ENCODE assay signal across 7 cellular contexts in genomic region chr4:39353478-39354177, GRCh38. TPM values are rescaled to one million over a fixed set of nuclear protein-coding genes. Genes with fewer than 3 reads are reported as not detected.
DNase-seq lines count a peak whose midpoint lies in the region; ATAC-seq, FAIRE-seq and TF ChIP-seq lines count a peak whose summit lies in the region.

No MANE protein-coding gene starts in this region.

- H3K27me3 Mint-ChIP-seq in astrocyte (ENCODE audit: low read depth, unreplicated experiment): no peaks in the 10 kb centered on the region
- no peaks in the 10 kb centered on the region for H3K27me3 Mint-ChIP-seq in stimulated activated naive CD8-positive, alpha-beta T cell treated with anti-CD3 and anti-CD28 coated beads, Interleukin-15, amount 100 ng/mL, for 72 hours

- H3K27ac ChIP-seq in astrocyte (ENCODE audit: low read depth, low read length): peak overlapping the region; percentile 53

- no peaks in the 10 kb centered on the region for H3K9me3 ChIP-seq in astrocyte (ENCODE audit: insufficient read depth, low read depth, low read length)

- H3K9ac ChIP-seq in astrocyte (ENCODE audit: low read length): peak overlapping the region; percentile 62

- H3K4me3 Mint-ChIP-seq in astrocyte (ENCODE audit: unreplicated experiment): peak overlapping the region; percentile 45
- H3K4me3 Mint-ChIP-seq in stimulated activated naive CD8-positive, alpha-beta T cell treated with anti-CD3 and anti-CD28 coated beads, Interleukin-15, amount 100 ng/mL, for 72 hours: peak overlapping the region; percentile 66 to 68

- peaks cover 17% of the 10 kb centered on the region for H3K36me3 Mint-ChIP-seq in astrocyte (ENCODE audit: low read depth, unreplicated experiment)

- no peaks in the 10 kb centered on the region for H3K27me3 ChIP-seq in astrocyte (ENCODE audit: insufficient read depth, low read length)

- H3K79me2 ChIP-seq in astrocyte (ENCODE audit: insufficient read depth, low read length): peaks cover 85% of the 10 kb centered on the region

- peaks cover 8% of the 10 kb centered on the region for H3K36me3 ChIP-seq in astrocyte (ENCODE audit: insufficient read depth, low read length)

- H3K9me3 Mint-ChIP-seq in astrocyte (ENCODE audit: unreplicated experiment): peaks cover 2% of the 10 kb centered on the region
- H3K9me3 Mint-ChIP-seq in stimulated activated naive CD8-positive, alpha-beta T cell treated with anti-CD3 and anti-CD28 coated beads, Interleukin-15, amount 100 ng/mL, for 72 hours: peaks cover 0 to 7% of the 10 kb centered on the region in 2 donors

- TF ChIP-seq POLR2A in NB4 (IDR thresholded peaks at IDR 0.05; ENCODE audit: extremely low read depth, insufficient read length): no peak

- H3K4me1 ChIP-seq in astrocyte (ENCODE audit: insufficient read depth, low read length): peaks cover 6% of the 10 kb centered on the region

- H2AFZ ChIP-seq in astrocyte (ENCODE audit: low read depth, low read length): peak overlapping the region; percentile 20

- TF ChIP-seq CTCF in HFF-Myc (IDR thresholded peaks at IDR 0.05; ENCODE audit: low read depth, low read length, missing control alignments) (no peak), NB4 (IDR thresholded peaks at IDR 0.05; ENCODE audit: low read depth, low read length) (no peak), astrocyte (IDR thresholded peaks at IDR 0.05; ENCODE audit: insufficient read depth, low read depth, low read length) (no peak)

- H3K4me3 ChIP-seq in HFF-Myc (replicated peaks; ENCODE audit: low read depth, low read length): peak overlapping the region; percentile 30; the same call in 1 of the 2 replicates
- peak overlapping the region; percentile 27 for H3K4me3 ChIP-seq in NB4 (ENCODE audit: low read depth, low read length)
- peak overlapping the region; percentile 31 for H3K4me3 ChIP-seq in astrocyte (ENCODE audit: insufficient read depth, low read depth, low read length)

- FAIRE-seq in astrocyte (lab: Jason Lieb, UNC): peak; percentile 66
- FAIRE-seq in islet of Langerhans (lab: Jason Lieb, UNC): peak; percentile 96

- H3K27ac Mint-ChIP-seq in astrocyte (ENCODE audit: unreplicated experiment): peak overlapping the region; percentile 54
- peak overlapping the region; percentile 99 to 100 for H3K27ac Mint-ChIP-seq in stimulated activated naive CD8-positive, alpha-beta T cell treated with anti-CD3 and anti-CD28 coated beads, Interleukin-15, amount 100 ng/mL, for 72 hours

- intact Hi-C loops in head of caudate nucleus (cut with DNase I): loop anchor here (10.0 kb wide), 1 partner anchor 281 kb away; the partner anchor contains the start of gene SMIM14

- ATAC-seq in GM18511 (IDR thresholded peaks at IDR 0.05; ENCODE audit: unreplicated experiment): peak; percentile 87
- ATAC-seq in stimulated activated naive CD8-positive, alpha-beta T cell treated with anti-CD3 and anti-CD28 coated beads, Interleukin-15, amount 100 ng/mL, for 72 hours: peak; percentile 94

- H4K20me1 ChIP-seq in astrocyte (ENCODE audit: insufficient read depth, low read length): peaks cover 12% of the 10 kb centered on the region

- DNase-seq in HFF-Myc (ENCODE audit: extremely low read depth, low read depth) (peak; percentile 29), NB4 (ENCODE audit: low read depth) (peak; percentile 90), astrocyte (ENCODE audit: low read depth) (peak; percentile 41), head of caudate nucleus (no peak)
- DNase-seq in stimulated activated naive CD8-positive, alpha-beta T cell treated with anti-CD3 and anti-CD28 coated beads, Interleukin-15, amount 100 ng/mL, for 72 hours: peak; percentile 42 to 48

- H3K4me2 ChIP-seq in astrocyte (ENCODE audit: low read length): peak overlapping the region; percentile 76

- H3K4me1 Mint-ChIP-seq in astrocyte (ENCODE audit: low read depth, unreplicated experiment): peaks cover 16% of the 10 kb centered on the region
- peaks cover 79% of the 10 kb centered on the region for H3K4me1 Mint-ChIP-seq in stimulated activated naive CD8-positive, alpha-beta T cell treated with anti-CD3 and anti-CD28 coated beads, Interleukin-15, amount 100 ng/mL, for 72 hours

RNA-seq across cellular contexts. Expression of gene RFC1, which starts 12.5 kb away (rescaled TPM):
- 32.7 and 40.2 TPM in 2 replicates for total RNA-seq in astrocyte

RNA-seq across cellular contexts. Expression of gene KLB, which starts 53.1 kb away (rescaled TPM):
- total RNA-seq in astrocyte: not detected in 2 replicates

Comparison
In these comparisons a context has a peak if more than half of its experiments do, and no peak if none do; other contexts are left out.
1. DNase-seq: peak in HFF-Myc (single experiment), NB4 (single experiment), astrocyte (single experiment) and stimulated activated naive CD8-positive, alpha-beta T cell treated with anti-CD3 and anti-CD28 coated beads, Interleukin-15, amount 100 ng/mL, for 72 hours (2 of 2); none in head of caudate nucleus (0 of 42).
2. Peak in every context shown above with its lines, with median percentiles within 50 percentile points of each other: H3K4me3 ChIP-seq.